9 cellular contexts compared by ENCODE assay signal in genomic region chr3:46406786-46407611, GRCh38. TPM values are rescaled to one million over a fixed set of nuclear protein-coding genes. Genes with fewer than 3 reads are reported as not detected.
DNase-seq lines count a peak whose midpoint lies in the region; ATAC-seq and TF ChIP-seq lines count a peak whose summit lies in the region.
"Had no signal": no experiment of that assay in that cellular context is flagged by ENCODE, and none has a peak within 500 bp of the region (broad histone marks: within the 10 kb centered on the region; RNA-seq: fewer than 3 reads in every experiment).

CCR5AS (minus strand) TSS chr3:46407066.
CCRL2 (plus strand) TSS chr3:46407259; CDS start chr3:46408080, 821 bp downstream.

- H3K27me3 ChIP-seq in DND-41 (ENCODE audit: insufficient read depth, low read length, poor library complexity) (no peaks in the 10 kb centered on the region), gastrocnemius medialis (no peaks in the 10 kb centered on the region)

- H4K20me1 ChIP-seq in DND-41 (ENCODE audit: insufficient read depth, low read length), result no peaks in the 10 kb centered on the region

- H3K79me2 ChIP-seq in DND-41 (ENCODE audit: insufficient read depth, low read length), result no peaks in the 10 kb centered on the region

- DNase-seq in DND-41 (peak; percentile 20), NOMO-1 (lab: John Stamatoyannopoulos, UW; ENCODE audit: unreplicated experiment in 2 of 2) (peak; percentile 55 to 57), left cardiac atrium (peak; percentile 75), gastrocnemius medialis (peak in 1 of 2 donors; percentile 33), SHP77 treated with DMSO at 0.1 percent for 48 hours (lab: John Stamatoyannopoulos, UW) (no peak), DMS153 treated with DMSO at 0.1 percent for 48 hours (lab: John Stamatoyannopoulos, UW; ENCODE audit: unreplicated experiment) (no peak), DMS114 treated with DMSO at 0.1 percent for 48 hours (lab: John Stamatoyannopoulos, UW; ENCODE audit: unreplicated experiment) (no peak)
- peak; percentile 36 to 47 for DNase-seq in activated T-cell treated with anti-CD3 and anti-CD28 coated beads, Interleukin-2, amount 50 U/mL, for 72 hours

- H3K36me3 ChIP-seq in DND-41 (ENCODE audit: insufficient read depth, low read length), result no peaks in the 10 kb centered on the region
- no peaks in the 10 kb centered on the region for H3K36me3 ChIP-seq in gastrocnemius medialis

- peaks cover 8% of the 10 kb centered on the region for H3K27me3 Mint-ChIP-seq in activated T-cell treated with anti-CD3 and anti-CD28 coated beads, Interleukin-2, amount 50 U/mL, for 72 hours (ENCODE audit: low read depth)

- H3K27ac Mint-ChIP-seq in activated T-cell treated with anti-CD3 and anti-CD28 coated beads, Interleukin-2, amount 50 U/mL, for 72 hours, result peak within 1 kb of the TSS; percentile 90

- H3K4me1 ChIP-seq in DND-41 (ENCODE audit: insufficient read depth, low read length) (peaks cover 38% of the 10 kb centered on the region), gastrocnemius medialis (peaks cover 14 to 21% of the 10 kb centered on the region in 2 donors)

- H3K4me3 ChIP-seq in DND-41 (ENCODE audit: low read depth in 1 of 2, low read length in 2 of 2) (no peak within 1 kb of the TSS), gastrocnemius medialis (peak within 1 kb of the TSS; percentile 36 to 38 (median 37))

- H3K9me3 Mint-ChIP-seq in activated T-cell treated with anti-CD3 and anti-CD28 coated beads, Interleukin-2, amount 50 U/mL, for 72 hours, result no peaks in the 10 kb centered on the region

- H3K4me3 Mint-ChIP-seq in activated T-cell treated with anti-CD3 and anti-CD28 coated beads, Interleukin-2, amount 50 U/mL, for 72 hours, result peak within 1 kb of the TSS; percentile 83 to 88

- in situ Hi-C loops in gastrocnemius medialis (cut with MboI; ENCODE audit: low sequenced_read_pairs in 4 of 4), result no loop called here

- peak within 1 kb of the TSS; percentile 21; the same call in 1 of the 2 replicates for H3K9ac ChIP-seq in DND-41 (ENCODE audit: low read depth, low read length)

- peak; percentile 71 for ATAC-seq in DND-41 (ENCODE audit: insufficient read depth, low read depth)
- ATAC-seq in activated T-cell treated with anti-CD3 and anti-CD28 coated beads, Interleukin-2, amount 50 U/mL, for 72 hours (replicated peaks in 1 of 2), result peak; percentile 91 to 94
- ATAC-seq in left cardiac atrium, result peak; percentile 66 to 84
- peak; percentile 23 to 33 for ATAC-seq in gastrocnemius medialis

- H3K27ac ChIP-seq in DND-41 (ENCODE audit: low read length) (peak within 1 kb of the TSS; percentile 22), gastrocnemius medialis (peak within 1 kb of the TSS; percentile 77 to 86 (median 78))

- H3K4me1 Mint-ChIP-seq in activated T-cell treated with anti-CD3 and anti-CD28 coated beads, Interleukin-2, amount 50 U/mL, for 72 hours (ENCODE audit: low read depth), result peaks cover 41% of the 10 kb centered on the region

- intact Hi-C loops in left cardiac atrium (cut with DNase I), result no loop called here
- intact Hi-C loops in gastrocnemius medialis (cut with DNase I; ENCODE audit: low total_unique reads), result no loop called here

- H2AFZ ChIP-seq in DND-41 (ENCODE audit: low read depth, low read length), result no peak within 1 kb of the TSS

- TF ChIP-seq POLR2A in gastrocnemius medialis (IDR thresholded peaks at IDR 0.05), result peak in 1 of 2 donors; percentile 57

- H3K36me3 Mint-ChIP-seq in activated T-cell treated with anti-CD3 and anti-CD28 coated beads, Interleukin-2, amount 50 U/mL, for 72 hours (ENCODE audit: insufficient read depth in 2 of 2), result no peaks in the 10 kb centered on the region

- TF ChIP-seq CTCF in DND-41 (IDR thresholded peaks at IDR 0.05; ENCODE audit: borderline replicate concordance, extremely low read depth, low read length, poor library complexity, severe bottlenecking) (no peak), gastrocnemius medialis (IDR thresholded peaks at IDR 0.05 in 4 of 5, conservative IDR thresholded peaks at IDR 0.05 in 1 of 5) (no peak)

- H3K4me2 ChIP-seq in DND-41 (ENCODE audit: insufficient read depth, low read length), result no peak within 1 kb of the TSS; the same call in 1 of the 2 replicates

- H3K9me3 ChIP-seq in DND-41 (ENCODE audit: insufficient read depth, low read length, severe bottlenecking) (no peaks in the 10 kb centered on the region), gastrocnemius medialis (no peaks in the 10 kb centered on the region)

RNA-seq across cellular contexts. Expression of gene CCRL2, which starts in this region (rescaled TPM):
- 1 to 10 TPM; 2.5 to 3.2 TPM for total RNA-seq in activated T-cell treated with anti-CD3 and anti-CD28 coated beads, Interleukin-2, amount 50 U/mL, for 72 hours
- 1 to 10 TPM; 2.1 to 3.1 TPM for total RNA-seq in left cardiac atrium
- 1 to 10 TPM in 2 of 4 donors, under 1 TPM in 2; 0.29 to 2.5 (median 1.7) TPM for total RNA-seq in gastrocnemius medialis
- total RNA-seq: H1 had no signal

Comparison
In these comparisons a context has a peak if more than half of its experiments do, and no peak if none do; other contexts are left out.
1. ATAC-seq: peak in every context shown above with its lines; median percentile 92 in activated T-cell treated with anti-CD3 and anti-CD28 coated beads, Interleukin-2, amount 50 U/mL, for 72 hours; 75 in left cardiac atrium; 71 in DND-41; 28 in gastrocnemius medialis.
2. DNase-seq: peak in DND-41 (single experiment), NOMO-1 (2 of 2), activated T-cell treated with anti-CD3 and anti-CD28 coated beads, Interleukin-2, amount 50 U/mL, for 72 hours (2 of 2) and left cardiac atrium (single experiment); none in SHP77 treated with DMSO at 0.1 percent for 48 hours (single experiment), DMS153 treated with DMSO at 0.1 percent for 48 hours (single experiment) and DMS114 treated with DMSO at 0.1 percent for 48 hours (single experiment).
3. H3K4me3 ChIP-seq: peak in gastrocnemius medialis (4 of 4); none in DND-41 (0 of 2).